In the genomic region with DNA sequence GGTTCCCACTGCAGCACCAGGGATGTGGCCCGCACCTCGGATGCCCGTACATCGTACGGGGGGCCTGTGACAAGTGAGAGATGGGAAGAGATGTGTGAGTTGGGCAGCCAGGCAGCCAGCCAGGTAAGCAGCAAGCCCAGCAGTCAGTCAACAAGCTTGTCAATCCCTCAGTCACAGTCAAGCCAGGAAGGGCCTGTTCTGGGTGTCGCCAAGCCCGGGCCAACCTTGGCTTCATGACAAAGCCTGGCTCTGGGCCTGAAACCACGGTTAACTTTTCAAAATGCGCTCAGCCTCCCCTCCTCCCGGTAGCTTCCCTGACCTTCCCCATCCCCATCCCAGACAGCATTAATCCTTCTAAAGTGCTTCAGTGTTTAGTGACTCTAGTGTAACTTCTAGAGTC, we compare ENCODE assay signal across 18 cellular contexts. TPM values are rescaled to one million over a fixed set of nuclear protein-coding genes. Genes with fewer than 3 reads are reported as not detected.
DNase-seq lines count a peak whose midpoint lies in the region; ATAC-seq and TF ChIP-seq lines count a peak whose summit lies in the region.
"Had no signal": no experiment of that assay in that cellular context is flagged by ENCODE, and none has a peak within 500 bp of the region (broad histone marks: within the 10 kb centered on the region; RNA-seq: fewer than 3 reads in every experiment).

No MANE protein-coding gene starts in this region.

- H3K14ac ChIP-seq in mesenchymal stem cell (ENCODE audit: low read length in 2 of 2), result no peak overlapping the region

- no peak overlapping the region for H3K4ac ChIP-seq in mesenchymal stem cell (ENCODE audit: low read depth in 1 of 2, low read length in 2 of 2)

- H3K36me3 ChIP-seq in left ventricle myocardium inferior (peaks cover 63% of the 10 kb centered on the region), mesenchymal stem cell (ENCODE audit: control insufficient read depth in 1 of 2, insufficient read depth in 2 of 2, low read depth in 1 of 2, low read length in 2 of 2) (no peaks in the 10 kb centered on the region), skeletal muscle tissue (ENCODE audit: control insufficient read depth in 3 of 3, insufficient read depth in 3 of 3, low read length in 3 of 3) (peaks cover 35 to 58% (median 36%) of the 10 kb centered on the region in 3 donors), A673 (ENCODE audit: insufficient read depth, low read length, poor library complexity, severe bottlenecking) (no peaks in the 10 kb centered on the region)
- H3K36me3 ChIP-seq: BLaER1 had no signal

- H4K8ac ChIP-seq in mesenchymal stem cell (ENCODE audit: low read length), result peak overlapping the region; percentile 20

- H3K27me3 ChIP-seq in left ventricle myocardium inferior (ENCODE audit: low read depth), result no peaks in the 10 kb centered on the region
- H3K27me3 ChIP-seq in mesenchymal stem cell (ENCODE audit: control insufficient read depth in 1 of 2, insufficient read depth in 1 of 2, low read length in 2 of 2), result peaks cover 18 to 33% of the 10 kb centered on the region in 2 experiments
- H3K27me3 ChIP-seq in skeletal muscle tissue (ENCODE audit: control insufficient read depth in 3 of 3, insufficient read depth in 3 of 3, low read length in 3 of 3), result no peaks in the 10 kb centered on the region
- H3K27me3 ChIP-seq in A673 (replicated peaks; ENCODE audit: insufficient read depth, low read depth, low read length, poor library complexity), result no peaks in the 10 kb centered on the region
- H3K27me3 ChIP-seq: BLaER1 had no signal

- no peak overlapping the region for H3K4me2 ChIP-seq in mesenchymal stem cell (ENCODE audit: low read length, poor library complexity, severe bottlenecking)
- H3K4me2 ChIP-seq: A549, BLaER1, GM23338 had no signal

- ATAC-seq in Right ventricle myocardium superior (ENCODE audit: poor library complexity) (peak; percentile 71), GM21723 (IDR thresholded peaks at IDR 0.05; ENCODE audit: unreplicated experiment) (no peak)
- ATAC-seq: A549, GM23338, HepG2 had no signal

- H3K18ac ChIP-seq in mesenchymal stem cell (ENCODE audit: low read depth in 1 of 2, low read length in 2 of 2), result no peak overlapping the region

- no peak overlapping the region for H2AK5ac ChIP-seq in mesenchymal stem cell (ENCODE audit: low read length, severe bottlenecking)

- H3K27ac ChIP-seq in left ventricle myocardium inferior (replicated peaks), result peak overlapping the region; percentile 61
- no peak overlapping the region for H3K27ac ChIP-seq in mesenchymal stem cell (ENCODE audit: low read length, poor library complexity, severe bottlenecking)
- peak overlapping the region; percentile 20 for H3K27ac ChIP-seq in skeletal muscle tissue (ENCODE audit: low read depth, low read length)
- no peak overlapping the region for H3K27ac ChIP-seq in A673 (ENCODE audit: low read depth, low read length, poor library complexity, severe bottlenecking)
- H3K27ac ChIP-seq: A549, BLaER1 had no signal

- DNase-seq in Right ventricle myocardium superior, result peak; percentile 79
- peak; percentile 78 for DNase-seq in left ventricle myocardium inferior
- no peak for DNase-seq in mesenchymal stem cell
- DNase-seq in A673 (ENCODE audit: low spot score), result no peak
- no peak for DNase-seq in NCI-H1436 treated with DMSO at 0.1 percent for 48 hours (lab: John Stamatoyannopoulos, UW)
- no peak for DNase-seq in NOMO-1 treated with dmso at 0.1 percent for 144 hours (lab: John Stamatoyannopoulos, UW; ENCODE audit: unreplicated experiment)
- DNase-seq: AML-193; Caco-2; CD8-positive, alpha-beta memory T cell; DND-41; GDM1; H9 had no signal

- 91% methylated on average over 7 of the region's 10 CpGs for WGBS in mesenchymal stem cell

- H3K9ac ChIP-seq in mesenchymal stem cell (ENCODE audit: low read length), result no peak overlapping the region
- no peak overlapping the region for H3K9ac ChIP-seq in skeletal muscle tissue (ENCODE audit: low read depth in 1 of 3, low read length in 3 of 3)
- H3K9ac ChIP-seq: BLaER1 had no signal

- no peaks in the 10 kb centered on the region for H3K79me1 ChIP-seq in mesenchymal stem cell (replicated peaks; ENCODE audit: low read length, poor library complexity, severe bottlenecking)

- CTCF ChIA-PET in A673 (lab: Charles Lee), result no interaction called here

- H2BK120ac ChIP-seq in mesenchymal stem cell (ENCODE audit: low read depth, low read length), result no peak overlapping the region

- intact Hi-C loops in Right ventricle myocardium superior (cut with DNase I) (no loop called here), left ventricle myocardium inferior (cut with micrococcal nuclease) (no loop called here), A673 (cut with micrococcal nuclease; ENCODE audit: unreplicated experiment) (no loop called here)

- no peak overlapping the region for H2AFZ ChIP-seq in mesenchymal stem cell (ENCODE audit: low read depth, low read length)
- H2AFZ ChIP-seq: GM23338 had no signal

- no peak overlapping the region for H2BK5ac ChIP-seq in mesenchymal stem cell (ENCODE audit: low read depth, low read length, poor library complexity, severe bottlenecking)

- no peak overlapping the region for H3K23ac ChIP-seq in mesenchymal stem cell (ENCODE audit: low read length in 2 of 2)

- H2BK12ac ChIP-seq in mesenchymal stem cell (ENCODE audit: low read length in 2 of 2), result no peak overlapping the region

- H3K9me3 ChIP-seq in left ventricle myocardium inferior (replicated peaks) (no peaks in the 10 kb centered on the region), mesenchymal stem cell (ENCODE audit: control insufficient read depth, low read length) (no peaks in the 10 kb centered on the region), skeletal muscle tissue (ENCODE audit: control insufficient read depth in 3 of 3, low read length in 3 of 3) (no peaks in the 10 kb centered on the region), A673 (ENCODE audit: low read depth, low read length, poor library complexity, severe bottlenecking) (no peaks in the 10 kb centered on the region)
- H3K9me3 ChIP-seq: A549, BLaER1, Caco-2 had no signal

- BruUV-seq in A673 (replicated peaks; lab: Mats Ljungman, UMichigan), result no TSS peak

- POLR2A ChIA-PET in A673 (lab: Charles Lee; ENCODE audit: low non-redundant PET), result no interaction called here

- TF ChIP-seq CTCF in left ventricle myocardium inferior (IDR thresholded peaks at IDR 0.05; ENCODE audit: borderline replicate concordance) (no peak), A673 (conservative IDR thresholded peaks at IDR 0.05; ENCODE audit: low read depth, low read length) (no peak)

- peaks cover 86% of the 10 kb centered on the region for H3K4me1 ChIP-seq in left ventricle myocardium inferior
- H3K4me1 ChIP-seq in mesenchymal stem cell (ENCODE audit: control insufficient read depth, insufficient read depth, low read depth, low read length), result no peaks in the 10 kb centered on the region
- H3K4me1 ChIP-seq in skeletal muscle tissue (ENCODE audit: control insufficient read depth in 3 of 3, insufficient read depth in 3 of 3, low read length in 3 of 3), result peaks cover 38 to 60% (median 44%) of the 10 kb centered on the region in 3 donors
- H3K4me1 ChIP-seq in A673 (ENCODE audit: insufficient read depth, low read length, poor library complexity, severe bottlenecking), result no peaks in the 10 kb centered on the region
- H3K4me1 ChIP-seq: A549, BLaER1, Caco-2 had no signal

- no peak overlapping the region for H2BK15ac ChIP-seq in mesenchymal stem cell (ENCODE audit: low read depth, poor library complexity, severe bottlenecking)

- H3K4me3 ChIP-seq in left ventricle myocardium inferior (no peak overlapping the region), mesenchymal stem cell (ENCODE audit: insufficient read depth in 1 of 2, low read depth in 1 of 2, low read length in 2 of 2) (no peak overlapping the region), skeletal muscle tissue (ENCODE audit: low read length in 3 of 3) (no peak overlapping the region), A673 (ENCODE audit: low read depth, low read length, poor library complexity, severe bottlenecking) (no peak overlapping the region)
- H3K4me3 ChIP-seq: A549, BLaER1, GM23338 had no signal

- H4K91ac ChIP-seq in mesenchymal stem cell (ENCODE audit: low read length), result no peak overlapping the region

RNA-seq across cellular contexts. Expression of gene MYOM3, which starts 31.8 kb away (rescaled TPM):
- total RNA-seq in Right ventricle myocardium superior (396 TPM), left ventricle myocardium inferior (440 TPM), skeletal muscle tissue (340 TPM), A673 (2021) (not detected in 2 replicates)
- not detected for polyA plus RNA-seq in mesenchymal stem cell (2013, experiment 1 of 2)
- not detected for polyA plus RNA-seq in mesenchymal stem cell (2013, experiment 2 of 2)
- total RNA-seq: Caco-2; CD8-positive, alpha-beta memory T cell; GM23338 had no signal
- polyA plus RNA-seq: CD8-positive, alpha-beta memory T cell; GM23338 had no signal

Comparison
In these comparisons a context has a peak if more than half of its experiments do, and no peak if none do; other contexts are left out.
1. DNase-seq: peak in Right ventricle myocardium superior (single experiment) and left ventricle myocardium inferior (single experiment); none in mesenchymal stem cell (single experiment), A673 (single experiment), NCI-H1436 treated with DMSO at 0.1 percent for 48 hours (single experiment) and NOMO-1 treated with dmso at 0.1 percent for 144 hours (single experiment).
2. H3K27ac ChIP-seq: peak in left ventricle myocardium inferior (single experiment) and skeletal muscle tissue (single experiment); none in mesenchymal stem cell (single experiment) and A673 (single experiment).
3. RNA of gene MYOM3, which starts 31.8 kb away (total RNA-seq): 440 TPM in left ventricle myocardium inferior (single experiment), 396 TPM in Right ventricle myocardium superior (single experiment) and 340 TPM in skeletal muscle tissue (single experiment); not detected in A673; every median in the first group is over 100 times any median in the second.